In the genomic region with DNA sequence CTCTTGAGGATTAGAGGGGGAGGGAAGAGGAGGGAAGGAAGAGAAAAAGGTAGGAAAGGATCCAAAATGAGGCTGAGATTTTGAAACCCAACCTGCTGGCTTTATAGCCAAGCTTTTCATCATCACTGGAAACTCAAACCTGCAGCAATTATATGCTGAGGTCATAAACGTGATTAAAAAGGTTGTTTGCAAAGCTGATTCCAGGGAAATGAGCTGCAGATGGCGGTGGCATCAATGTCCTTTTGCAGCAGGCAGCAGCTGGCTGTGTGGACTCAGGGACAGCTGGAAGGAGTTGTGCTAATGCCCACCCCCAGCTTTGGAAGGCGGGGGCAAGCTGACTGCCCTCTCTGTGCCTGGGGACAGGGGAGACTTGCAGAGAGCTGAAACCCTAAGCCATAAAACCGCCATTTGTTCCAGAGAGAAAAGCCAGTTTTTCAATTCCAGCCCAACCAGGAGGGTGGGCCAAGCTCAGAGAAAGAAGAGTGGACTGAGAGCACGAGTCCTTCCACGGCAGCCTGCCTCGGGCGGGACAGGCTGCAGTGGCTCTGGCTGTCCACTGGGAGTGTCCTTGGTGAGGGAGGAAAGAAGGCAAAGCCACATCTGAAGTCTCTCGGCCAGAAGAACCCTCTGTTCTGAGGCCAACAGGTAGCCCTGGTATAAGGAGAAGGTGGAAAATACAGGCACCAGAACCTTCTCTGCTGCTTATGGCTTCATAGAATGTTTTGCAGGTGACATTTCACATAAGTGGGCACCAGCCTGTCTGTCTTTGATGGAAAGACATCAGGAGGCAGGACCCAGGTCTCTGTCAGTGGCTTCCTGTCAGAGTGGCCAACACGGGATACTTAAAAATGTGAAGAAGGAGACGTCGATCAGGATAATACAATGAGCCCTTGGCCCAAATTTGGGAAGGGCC, we compare ENCODE assay signal across 8 cellular contexts.
DNase-seq lines count a peak whose midpoint lies in the region; ATAC-seq lines count a peak whose summit lies in the region.

No MANE protein-coding gene starts in this region.

- H3K27me3 Mint-ChIP-seq in activated CD8-positive, alpha-beta T cell treated with anti-CD3 and anti-CD28 coated beads, Interleukin-2, amount 10 ng/mL, durations not matched to agents 7 days and 5 days (ENCODE audit: low read depth): peaks cover 6% of the 10 kb centered on the region

- H3K4me3 Mint-ChIP-seq in activated CD8-positive, alpha-beta T cell treated with anti-CD3 and anti-CD28 coated beads, Interleukin-2, amount 10 ng/mL, durations not matched to agents 7 days and 5 days: no peak overlapping the region

- DNase-seq in HAP-1 (ENCODE audit: low spot score in 2 of 2): peak; percentile 24 to 70
- peak; percentile 93 to 97 for DNase-seq in NCI-H524 (lab: John Stamatoyannopoulos, UW)
- peak; percentile 36 for DNase-seq in dedifferentiated amniotic fluid mesenchymal stem cell (ENCODE audit: extremely low spot score)
- DNase-seq in midbrain (lab: John Stamatoyannopoulos, UW): peak; percentile 31
- DNase-seq in activated CD8-positive, alpha-beta T cell treated with anti-CD3 and anti-CD28 coated beads, Interleukin-2, amount 10 ng/mL, durations not matched to agents 7 days and 5 days: no peak
- DNase-seq in effector CD4-positive, alpha-beta T cell: no peak

- no peaks in the 10 kb centered on the region for H3K36me3 Mint-ChIP-seq in activated CD8-positive, alpha-beta T cell treated with anti-CD3 and anti-CD28 coated beads, Interleukin-2, amount 10 ng/mL, durations not matched to agents 7 days and 5 days (ENCODE audit: low read depth)

- H3K36me3 ChIP-seq in HAP-1 (replicated peaks): no peaks in the 10 kb centered on the region

- CTCF ChIA-PET in activated CD8-positive, alpha-beta T cell treated with anti-CD3 and anti-CD28 coated beads, Interleukin-2, amount 10 ng/mL, durations not matched to agents 7 days and 5 days (lab: Charles Lee): interaction anchor here (1.9 kb wide), 1 partner anchor 388 kb away, joined by 5 read pairs; no protein-coding TSS in a partner anchor

- POLR2A ChIA-PET in activated CD8-positive, alpha-beta T cell treated with anti-CD3 and anti-CD28 coated beads, Interleukin-2, amount 10 ng/mL, durations not matched to agents 7 days and 5 days (lab: Charles Lee): no interaction called here

- H3K9me3 Mint-ChIP-seq in activated CD8-positive, alpha-beta T cell treated with anti-CD3 and anti-CD28 coated beads, Interleukin-2, amount 10 ng/mL, durations not matched to agents 7 days and 5 days (ENCODE audit: insufficient read depth): no peaks in the 10 kb centered on the region

- in situ Hi-C loops in HAP-1 (cut with MboI; ENCODE audit: low sequenced_read_pairs): loop anchor here (10.0 kb wide), 1 partner anchor 370 kb away; no protein-coding TSS in a partner anchor

- H3K27ac Mint-ChIP-seq in activated CD8-positive, alpha-beta T cell treated with anti-CD3 and anti-CD28 coated beads, Interleukin-2, amount 10 ng/mL, durations not matched to agents 7 days and 5 days: no peak overlapping the region

- no peak for ATAC-seq in HG03196 (IDR thresholded peaks at IDR 0.05; ENCODE audit: unreplicated experiment)
- no peak for ATAC-seq in activated CD8-positive, alpha-beta T cell treated with anti-CD3 and anti-CD28 coated beads, Interleukin-2, amount 10 ng/mL, durations not matched to agents 7 days and 5 days
- no peak for ATAC-seq in HG02973 (IDR thresholded peaks at IDR 0.05; ENCODE audit: unreplicated experiment)

- H3K4me1 Mint-ChIP-seq in activated CD8-positive, alpha-beta T cell treated with anti-CD3 and anti-CD28 coated beads, Interleukin-2, amount 10 ng/mL, durations not matched to agents 7 days and 5 days (ENCODE audit: low read depth): peaks cover 5% of the 10 kb centered on the region

- no peaks in the 10 kb centered on the region; the same call in 1 of the 2 replicates for H3K27me3 ChIP-seq in HAP-1 (ENCODE audit: low read depth)

- no peaks in the 10 kb centered on the region for H3K9me3 ChIP-seq in HAP-1

- no peak overlapping the region for H3K4me3 ChIP-seq in HAP-1

- peaks cover 6% of the 10 kb centered on the region; the same call in 1 of the 2 replicates for H3K4me1 ChIP-seq in HAP-1

Comparison
In these comparisons a context has a peak if more than half of its experiments do, and no peak if none do; other contexts are left out.
1. DNase-seq: peak in HAP-1 (2 of 2), NCI-H524 (2 of 2), dedifferentiated amniotic fluid mesenchymal stem cell (single experiment) and midbrain (single experiment); none in activated CD8-positive, alpha-beta T cell treated with anti-CD3 and anti-CD28 coated beads, Interleukin-2, amount 10 ng/mL, durations not matched to agents 7 days and 5 days (single experiment) and effector CD4-positive, alpha-beta T cell (single experiment).